ENCODE assay signal across 8 cellular contexts in the genomic region with DNA sequence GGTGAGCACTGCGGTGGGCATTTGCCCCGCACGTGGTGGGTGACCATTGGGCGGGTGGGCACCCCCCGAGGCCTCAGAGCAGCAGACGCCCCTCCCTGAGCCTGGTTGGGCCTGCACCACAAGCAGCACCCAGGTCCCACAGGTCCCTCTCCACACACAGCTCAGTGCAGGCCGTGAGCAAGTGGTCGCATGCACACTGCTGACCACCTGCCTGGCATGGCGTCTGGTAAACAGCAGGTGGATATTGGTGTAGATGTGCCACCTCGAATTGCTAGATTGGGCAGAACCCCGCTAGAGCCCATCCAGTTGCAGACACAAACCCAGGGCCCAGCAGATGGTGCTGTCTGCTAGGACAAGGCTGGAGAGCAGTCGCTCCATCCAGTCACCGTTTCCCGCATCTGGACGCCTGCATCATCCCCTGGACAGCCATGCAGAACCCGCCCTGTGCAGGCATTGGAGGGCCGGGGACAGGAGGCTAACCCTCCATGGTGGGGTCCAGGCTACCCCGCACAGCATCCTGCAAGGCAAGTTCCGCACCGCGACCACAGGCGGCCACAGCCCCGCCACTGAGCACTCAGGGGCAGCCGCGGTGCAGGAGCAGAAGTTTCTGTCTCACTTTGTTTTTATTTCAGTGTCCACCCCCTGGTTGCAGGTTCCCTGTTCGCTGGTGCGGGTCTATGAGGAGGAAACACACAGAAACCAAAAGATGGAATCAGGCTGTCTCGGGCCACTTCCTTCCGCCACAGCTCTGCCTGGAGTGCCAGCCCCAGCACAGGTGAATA. TPM values are rescaled to one million over a fixed set of nuclear protein-coding genes. Genes with fewer than 3 reads are reported as not detected.
DNase-seq lines count a peak whose midpoint lies in the region; ATAC-seq and TF ChIP-seq lines count a peak whose summit lies in the region.

No MANE protein-coding gene starts in this region.

- H3K79me2 ChIP-seq in OCI-LY3 (ENCODE audit: low read length): no peaks in the 10 kb centered on the region
- no peaks in the 10 kb centered on the region for H3K79me2 ChIP-seq in trophoblast cell (ENCODE audit: control insufficient read depth, insufficient read depth, low read length, poor library complexity)

- peak overlapping the region; percentile 82 for H2AFZ ChIP-seq in OCI-LY3 (ENCODE audit: low read depth, low read length)
- no peak overlapping the region for H2AFZ ChIP-seq in trophoblast cell (ENCODE audit: insufficient read depth, low read length, poor library complexity)

- DNase-seq in NCI-H2081 (lab: John Stamatoyannopoulos, UW) (peak; percentile 59 to 63), NCI-H2081 treated with DMSO at 0.1 percent for 48 hours (lab: John Stamatoyannopoulos, UW) (no peak), foreskin fibroblast (peak; percentile 45 to 73), trophoblast cell (peak; percentile 57 to 79), uterus (peak in 1 of 2 donors; percentile 32)
- peak; percentile 73 for DNase-seq in activated T-cell treated with anti-CD3 and anti-CD28 coated beads, Interleukin-2, amount 50 U/mL, for 72 hours

- no peak for TF ChIP-seq POLR2A in uterus (IDR thresholded peaks at IDR 0.05)

- ATAC-seq in HG03039 (IDR thresholded peaks at IDR 0.05; ENCODE audit: unreplicated experiment): peak; percentile 49
- ATAC-seq in activated T-cell treated with anti-CD3 and anti-CD28 coated beads, Interleukin-2, amount 50 U/mL, for 72 hours (replicated peaks in 1 of 2): peak; percentile 59 to 76

- H2AK5ac ChIP-seq in trophoblast cell (ENCODE audit: low read length): no peak overlapping the region

- no peak overlapping the region for H2BK12ac ChIP-seq in trophoblast cell (ENCODE audit: low read length)

- H4K12ac ChIP-seq in trophoblast cell (ENCODE audit: low read depth, low read length): no peak overlapping the region

- peaks cover 12% of the 10 kb centered on the region for H3K36me3 ChIP-seq in OCI-LY3 (replicated peaks; ENCODE audit: low read depth, low read length)
- no peaks in the 10 kb centered on the region for H3K36me3 ChIP-seq in trophoblast cell (ENCODE audit: control insufficient read depth in 1 of 2, insufficient read depth in 2 of 2, low read length in 2 of 2)
- no peaks in the 10 kb centered on the region for H3K36me3 ChIP-seq in uterus

- H3K27me3 Mint-ChIP-seq in activated T-cell treated with anti-CD3 and anti-CD28 coated beads, Interleukin-2, amount 50 U/mL, for 72 hours (ENCODE audit: low read depth): peaks cover 9% of the 10 kb centered on the region

- no peak overlapping the region for H3K27ac ChIP-seq in OCI-LY3 (ENCODE audit: low read length)
- H3K27ac ChIP-seq in trophoblast cell (ENCODE audit: low read depth, low read length): no peak overlapping the region
- H3K27ac ChIP-seq in uterus: no peak overlapping the region

- no peak overlapping the region for H3K14ac ChIP-seq in trophoblast cell (ENCODE audit: low read length)

- no peak overlapping the region for H2BK5ac ChIP-seq in trophoblast cell (ENCODE audit: low read depth, low read length, poor library complexity)

- no CpG with 5 or more reads among the region's 29 CpGs for WGBS in trophoblast cell (ENCODE audit: extremely low coverage, insufficient coverage, insufficient read length)

- no peak overlapping the region for H2BK120ac ChIP-seq in trophoblast cell (ENCODE audit: insufficient read depth, low read length, poor library complexity)

- H3K4me3 ChIP-seq in OCI-LY3 (ENCODE audit: low read length) (peak overlapping the region; percentile 77), foreskin fibroblast (ENCODE audit: low read depth in 1 of 2, low read length in 2 of 2) (no peak overlapping the region), trophoblast cell (ENCODE audit: low read depth, low read length) (no peak overlapping the region), uterus (no peak overlapping the region)

- intact Hi-C loops in uterus (cut with DNase I; ENCODE audit: low total_unique reads): no loop called here

- H4K91ac ChIP-seq in trophoblast cell (ENCODE audit: low read depth, low read length): no peak overlapping the region

- H3K9ac ChIP-seq in OCI-LY3 (ENCODE audit: low read length): peak overlapping the region; percentile 18; the same call in 1 of the 2 replicates
- H3K9ac ChIP-seq in trophoblast cell (ENCODE audit: low read length): no peak overlapping the region

- no peaks in the 10 kb centered on the region for H3K4me1 Mint-ChIP-seq in activated T-cell treated with anti-CD3 and anti-CD28 coated beads, Interleukin-2, amount 50 U/mL, for 72 hours (ENCODE audit: low read depth)

- H3K27me3 ChIP-seq in OCI-LY3 (ENCODE audit: low read depth, low read length): no peaks in the 10 kb centered on the region
- H3K27me3 ChIP-seq in trophoblast cell (ENCODE audit: insufficient read depth, low read length): no peaks in the 10 kb centered on the region
- H3K27me3 ChIP-seq in uterus: no peaks in the 10 kb centered on the region

- H3K36me3 Mint-ChIP-seq in activated T-cell treated with anti-CD3 and anti-CD28 coated beads, Interleukin-2, amount 50 U/mL, for 72 hours (ENCODE audit: insufficient read depth in 2 of 2): no peaks in the 10 kb centered on the region

- H3K4me2 ChIP-seq in OCI-LY3 (ENCODE audit: low read length) (peak overlapping the region; percentile 91), trophoblast cell (ENCODE audit: low read length) (no peak overlapping the region)

- H3K18ac ChIP-seq in trophoblast cell (ENCODE audit: low read length): no peak overlapping the region

- H3K27ac Mint-ChIP-seq in activated T-cell treated with anti-CD3 and anti-CD28 coated beads, Interleukin-2, amount 50 U/mL, for 72 hours: no peak overlapping the region

- H4K8ac ChIP-seq in trophoblast cell (ENCODE audit: low read depth, low read length): no peak overlapping the region

- peak overlapping the region; percentile 45 to 76 for H3K4me3 Mint-ChIP-seq in activated T-cell treated with anti-CD3 and anti-CD28 coated beads, Interleukin-2, amount 50 U/mL, for 72 hours

- H3K4me1 ChIP-seq in OCI-LY3 (ENCODE audit: low read length) (peaks cover 6% of the 10 kb centered on the region; the same call in 1 of the 2 replicates), trophoblast cell (ENCODE audit: control insufficient read depth in 1 of 2, insufficient read depth in 2 of 2, low read length in 2 of 2) (no peaks in the 10 kb centered on the region), uterus (no peaks in the 10 kb centered on the region)

- H3K23ac ChIP-seq in trophoblast cell (ENCODE audit: low read length): no peak overlapping the region

- TF ChIP-seq CTCF in OCI-LY3 (IDR thresholded peaks at IDR 0.05; ENCODE audit: low read depth, low read length): peak; percentile 69
- TF ChIP-seq CTCF in foreskin fibroblast (IDR thresholded peaks at IDR 0.05; ENCODE audit: low read depth, low read length): peak; percentile 68
- TF ChIP-seq CTCF in uterus (IDR thresholded peaks at IDR 0.05): peak in 3 of 4 experiments; percentile 5 to 46 (median 29)

- H3K4ac ChIP-seq in trophoblast cell (ENCODE audit: low read depth, low read length): no peak overlapping the region

- no peaks in the 10 kb centered on the region for H3K9me3 Mint-ChIP-seq in activated T-cell treated with anti-CD3 and anti-CD28 coated beads, Interleukin-2, amount 50 U/mL, for 72 hours

- H3K79me1 ChIP-seq in trophoblast cell (ENCODE audit: low read length): no peaks in the 10 kb centered on the region

- H3K9me3 ChIP-seq in OCI-LY3 (ENCODE audit: insufficient read depth, low read length) (peaks cover 14% of the 10 kb centered on the region), trophoblast cell (ENCODE audit: insufficient read depth, low read depth, low read length) (peaks cover 13% of the 10 kb centered on the region), uterus (no peaks in the 10 kb centered on the region)

- no peaks in the 10 kb centered on the region for H4K20me1 ChIP-seq in OCI-LY3 (ENCODE audit: insufficient read depth, low read length)

RNA-seq across cellular contexts. Expression of a gene that starts 45.6 kb away (rescaled TPM):
- under 1 TPM in 1 of 2 donors, not detected in 1; 0.14 TPM for total RNA-seq in activated T-cell treated with anti-CD3 and anti-CD28 coated beads, Interleukin-2, amount 50 U/mL, for 72 hours
- polyA plus RNA-seq in trophoblast cell (2013): 0.24 and 0.37 TPM in 2 replicates
- 1 to 10 TPM in 3 of 4 donors, under 1 TPM in 1; 0.29 to 8.2 (median 5.6) TPM for total RNA-seq in uterus
